11 cellular contexts compared by ENCODE assay signal in genomic region chr1:155133799-155134281, GRCh38. TPM values are rescaled to one million over a fixed set of nuclear protein-coding genes. Genes with fewer than 3 reads are reported as not detected.
DNase-seq lines count a peak whose midpoint lies in the region; ATAC-seq and TF ChIP-seq lines count a peak whose summit lies in the region.
"Had no signal": no experiment of that assay in that cellular context is flagged by ENCODE, and none has a peak within 500 bp of the region (broad histone marks: within the 10 kb centered on the region; RNA-seq: fewer than 3 reads in every experiment).

No MANE protein-coding gene starts in this region.

- no peaks in the 10 kb centered on the region for H3K27me3 Mint-ChIP-seq in activated naive CD8-positive, alpha-beta T cell
- H3K27me3 Mint-ChIP-seq in activated naive CD8-positive, alpha-beta T cell treated with anti-CD3 and anti-CD28 coated beads, Interleukin-2, amount 50 U/mL, for 24 hours = no peaks in the 10 kb centered on the region
- H3K27me3 Mint-ChIP-seq in endothelial cell (ENCODE audit: unreplicated experiment) = peaks cover 16% of the 10 kb centered on the region
- peaks cover 0 to 3% (median 0%) of the 10 kb centered on the region in 5 donors for H3K27me3 Mint-ChIP-seq in naive thymus-derived CD8-positive, alpha-beta T cell

- DNase-seq in activated naive CD8-positive, alpha-beta T cell treated with anti-CD3 and anti-CD28 coated beads, Interleukin-2, amount 50 U/mL, for 24 hours = no peak
- DNase-seq in endothelial cell (ENCODE audit: low spot score) (no peak), NCI-H128 (lab: John Stamatoyannopoulos, UW; ENCODE audit: unreplicated experiment) (no peak)
- DNase-seq in naive thymus-derived CD8-positive, alpha-beta T cell = no peak
- DNase-seq: activated CD4-positive, alpha-beta T cell treated with anti-CD3 and anti-CD28 coated beads for 48 hours; NCI-H1105; NCI-H748 treated with DMSO at 0.1 percent for 48 hours had no signal

- H3K9me3 Mint-ChIP-seq in activated naive CD8-positive, alpha-beta T cell (ENCODE audit: low read depth) = no peaks in the 10 kb centered on the region
- no peaks in the 10 kb centered on the region for H3K9me3 Mint-ChIP-seq in activated naive CD8-positive, alpha-beta T cell treated with anti-CD3 and anti-CD28 coated beads, Interleukin-2, amount 50 U/mL, for 24 hours
- H3K9me3 Mint-ChIP-seq in endothelial cell (ENCODE audit: unreplicated experiment) = no peaks in the 10 kb centered on the region
- H3K9me3 Mint-ChIP-seq in naive thymus-derived CD8-positive, alpha-beta T cell = no peaks in the 10 kb centered on the region

- H3K36me3 ChIP-seq in urinary bladder (ENCODE audit: insufficient read depth) = no peaks in the 10 kb centered on the region

- POLR2A ChIA-PET in naive thymus-derived CD8-positive, alpha-beta T cell (lab: Charles Lee) = interaction anchor here (0.6 to 2.0 kb wide), 4 partner anchors 13 to 724 kb away, joined by 3 to 4 read pairs (median 4); no protein-coding TSS in a partner anchor

- 77% methylated on average over 7 of the region's 7 CpGs for WGBS in urinary bladder

- no peak overlapping the region for H3K4me3 Mint-ChIP-seq in activated naive CD8-positive, alpha-beta T cell
- H3K4me3 Mint-ChIP-seq in activated naive CD8-positive, alpha-beta T cell treated with anti-CD3 and anti-CD28 coated beads, Interleukin-2, amount 50 U/mL, for 24 hours = no peak overlapping the region
- H3K4me3 Mint-ChIP-seq in endothelial cell (ENCODE audit: unreplicated experiment) = peak overlapping the region; percentile 91
- peak overlapping the region in 6 of 10 donors; percentile 7 to 99 (median 66) for H3K4me3 Mint-ChIP-seq in naive thymus-derived CD8-positive, alpha-beta T cell

- H3K27ac ChIP-seq in urinary bladder (ENCODE audit: low read depth) = peak overlapping the region; percentile 19

- H3K4me1 ChIP-seq in urinary bladder (ENCODE audit: insufficient read depth) = no peaks in the 10 kb centered on the region

- no peak for TF ChIP-seq CTCF in endothelial cell (IDR thresholded peaks at IDR 0.05; ENCODE audit: unreplicated experiment)

- no peak overlapping the region for H3K4me3 ChIP-seq in urinary bladder (ENCODE audit: low read depth, low read length)

- H3K27ac Mint-ChIP-seq in activated naive CD8-positive, alpha-beta T cell = peak overlapping the region; percentile 7
- H3K27ac Mint-ChIP-seq in activated naive CD8-positive, alpha-beta T cell treated with anti-CD3 and anti-CD28 coated beads, Interleukin-2, amount 50 U/mL, for 24 hours = no peak overlapping the region
- H3K27ac Mint-ChIP-seq in endothelial cell (ENCODE audit: unreplicated experiment) = peak overlapping the region; percentile 24
- H3K27ac Mint-ChIP-seq in naive thymus-derived CD8-positive, alpha-beta T cell = peak overlapping the region in 8 of 10 donors; percentile 3 to 98 (median 64)

- H3K36me3 Mint-ChIP-seq in activated naive CD8-positive, alpha-beta T cell = peaks cover 4% of the 10 kb centered on the region
- H3K36me3 Mint-ChIP-seq in activated naive CD8-positive, alpha-beta T cell treated with anti-CD3 and anti-CD28 coated beads, Interleukin-2, amount 50 U/mL, for 24 hours (ENCODE audit: low read depth) = peaks cover 13% of the 10 kb centered on the region
- H3K36me3 Mint-ChIP-seq in endothelial cell (ENCODE audit: low read depth, unreplicated experiment) = peaks cover 66% of the 10 kb centered on the region
- H3K36me3 Mint-ChIP-seq in naive thymus-derived CD8-positive, alpha-beta T cell = peaks cover 0 to 19% (median 0%) of the 10 kb centered on the region in 3 donors

- peaks cover 49% of the 10 kb centered on the region for H3K4me1 Mint-ChIP-seq in activated naive CD8-positive, alpha-beta T cell (ENCODE audit: low read depth)
- H3K4me1 Mint-ChIP-seq in activated naive CD8-positive, alpha-beta T cell treated with anti-CD3 and anti-CD28 coated beads, Interleukin-2, amount 50 U/mL, for 24 hours = peaks cover 46% of the 10 kb centered on the region
- H3K4me1 Mint-ChIP-seq in endothelial cell (ENCODE audit: unreplicated experiment) = peaks cover 60% of the 10 kb centered on the region
- peaks cover 33 to 57% (median 54%) of the 10 kb centered on the region in 4 donors for H3K4me1 Mint-ChIP-seq in naive thymus-derived CD8-positive, alpha-beta T cell

- ATAC-seq in activated naive CD8-positive, alpha-beta T cell treated with anti-CD3 and anti-CD28 coated beads, Interleukin-2, amount 50 U/mL, for 24 hours = no peak
- no peak for ATAC-seq in naive thymus-derived CD8-positive, alpha-beta T cell
- ATAC-seq in HG03196 (IDR thresholded peaks at IDR 0.05; ENCODE audit: unreplicated experiment) (no peak), GM21447 (IDR thresholded peaks at IDR 0.05; ENCODE audit: unreplicated experiment) (no peak)

RNA-seq across cellular contexts. Expression of gene SLC50A1, which starts 1.8 kb away (rescaled TPM):
- total RNA-seq in endothelial cell (ENCODE audit: unreplicated experiment) = 43.9 TPM
- total RNA-seq in naive thymus-derived CD8-positive, alpha-beta T cell = 10 to 100 TPM; 26.7 to 26.9 TPM
- 10 to 100 TPM; 50.3 to 72.7 (median 62.3) TPM for polyA plus RNA-seq in naive thymus-derived CD8-positive, alpha-beta T cell
- 19.5 TPM for total RNA-seq in urinary bladder
- 31.7 TPM for polyA plus RNA-seq in urinary bladder

RNA-seq across cellular contexts. Expression of gene EFNA1, which starts 6.2 kb away (rescaled TPM):
- 413 TPM for total RNA-seq in endothelial cell (ENCODE audit: unreplicated experiment)
- 1 to 10 TPM; 8.5 to 8.6 TPM for total RNA-seq in naive thymus-derived CD8-positive, alpha-beta T cell
- polyA plus RNA-seq in naive thymus-derived CD8-positive, alpha-beta T cell = 10 to 100 TPM in 1 of 3 donors, 1 to 10 TPM in 2; 2.9 to 12.0 (median 7.7) TPM
- total RNA-seq in urinary bladder = 31.1 TPM
- 44.6 TPM for polyA plus RNA-seq in urinary bladder

RNA-seq across cellular contexts. Expression of gene DPM3, which starts 6.5 kb away (rescaled TPM):
- total RNA-seq in endothelial cell (ENCODE audit: unreplicated experiment) (39.2 TPM), urinary bladder (15.8 TPM)
- 10 to 100 TPM; 45.2 to 59.8 TPM for total RNA-seq in naive thymus-derived CD8-positive, alpha-beta T cell
- polyA plus RNA-seq in naive thymus-derived CD8-positive, alpha-beta T cell = 100 to 1,000 TPM; 103 to 159 (median 159) TPM
- 205 TPM for polyA plus RNA-seq in urinary bladder

RNA-seq across cellular contexts. Expression of gene KRTCAP2, which starts 39.3 kb away (rescaled TPM):
- total RNA-seq in endothelial cell (ENCODE audit: unreplicated experiment) (173 TPM), urinary bladder (53.0 TPM)
- total RNA-seq in naive thymus-derived CD8-positive, alpha-beta T cell = 100 to 1,000 TPM; 148 to 152 TPM
- polyA plus RNA-seq in naive thymus-derived CD8-positive, alpha-beta T cell = 100 to 1,000 TPM; 453 to 495 (median 490) TPM
- 266 TPM for polyA plus RNA-seq in urinary bladder

RNA-seq across cellular contexts. Expression of gene TRIM46, which starts 39.8 kb away (rescaled TPM):
- total RNA-seq in endothelial cell (ENCODE audit: unreplicated experiment) (8.5 TPM), urinary bladder (0.85 TPM)
- 1 to 10 TPM; 4.0 to 4.1 TPM for total RNA-seq in naive thymus-derived CD8-positive, alpha-beta T cell
- polyA plus RNA-seq in naive thymus-derived CD8-positive, alpha-beta T cell = under 1 TPM; 0.40 to 0.92 (median 0.60) TPM
- 1.1 TPM for polyA plus RNA-seq in urinary bladder

Comparison
In these comparisons a context has a peak if more than half of its experiments do, and no peak if none do; other contexts are left out.
1. H3K4me3 Mint-ChIP-seq: peak in endothelial cell (single experiment) and naive thymus-derived CD8-positive, alpha-beta T cell (6 of 10); none in activated naive CD8-positive, alpha-beta T cell (single experiment) and activated naive CD8-positive, alpha-beta T cell treated with anti-CD3 and anti-CD28 coated beads, Interleukin-2, amount 50 U/mL, for 24 hours (single experiment).
2. RNA of gene EFNA1, which starts 6.2 kb away (total RNA-seq): 413 TPM in endothelial cell (single experiment); 31.1 TPM in urinary bladder (single experiment) and 8.5 to 8.6 TPM in naive thymus-derived CD8-positive, alpha-beta T cell; every median in the first group is over 10 times any median in the second.